Comparison of ENCODE assay signal across 1 cellular context in genomic region chr4:59044316-59044715, GRCh38.
TF ChIP-seq lines count a peak whose summit lies in the region.

No MANE protein-coding gene starts in this region.

TF ChIP-seq in A549, 52 proteins besides CTCF, POLR2A, EP300 and RAD21:
- TF ChIP-seq CHD2 (IDR thresholded peaks at IDR 0.05; ENCODE audit: low read length, partially characterized antibody) (no peak), ZSCAN20 (CRISPR knock-in tag; IDR thresholded peaks at IDR 0.05) (no peak), MAFK (IDR thresholded peaks at IDR 0.05; ENCODE audit: partially characterized antibody) (no peak), RNF2 (IDR thresholded peaks at IDR 0.05; ENCODE audit: borderline replicate concordance, low read depth) (no peak), RCOR1 (IDR thresholded peaks at IDR 0.05; ENCODE audit: low read depth, low read length) (no peak), TFCP2L1 (CRISPR knock-in tag; IDR thresholded peaks at IDR 0.05) (no peak), ELK1 (IDR thresholded peaks at IDR 0.05; ENCODE audit: low read depth, low read length) (no peak), ZFP36 (IDR thresholded peaks at IDR 0.05; ENCODE audit: borderline replicate concordance, partially characterized antibody) (no peak), GATA3 (IDR thresholded peaks at IDR 0.05; ENCODE audit: borderline replicate concordance) (no peak), PHF8 (IDR thresholded peaks at IDR 0.05; ENCODE audit: borderline replicate concordance, low read depth) (no peak), RARB (CRISPR knock-in tag; IDR thresholded peaks at IDR 0.05) (no peak), PBX3 (IDR thresholded peaks at IDR 0.05) (no peak), KDM1A (IDR thresholded peaks at IDR 0.05; ENCODE audit: low read depth) (no peak), CBX2 (IDR thresholded peaks at IDR 0.05; ENCODE audit: borderline replicate concordance, low read depth) (no peak), CBX8 (IDR thresholded peaks at IDR 0.05) (no peak), MAZ (IDR thresholded peaks at IDR 0.05; ENCODE audit: borderline replicate concordance, low read depth, low read length) (no peak), MYC (IDR thresholded peaks at IDR 0.05; ENCODE audit: borderline replicate concordance, low read length) (no peak), KDM5A (IDR thresholded peaks at IDR 0.05) (no peak), ZNF302 (CRISPR knock-in tag; IDR thresholded peaks at IDR 0.05) (no peak)
- TF ChIP-seq, protein P1, sequence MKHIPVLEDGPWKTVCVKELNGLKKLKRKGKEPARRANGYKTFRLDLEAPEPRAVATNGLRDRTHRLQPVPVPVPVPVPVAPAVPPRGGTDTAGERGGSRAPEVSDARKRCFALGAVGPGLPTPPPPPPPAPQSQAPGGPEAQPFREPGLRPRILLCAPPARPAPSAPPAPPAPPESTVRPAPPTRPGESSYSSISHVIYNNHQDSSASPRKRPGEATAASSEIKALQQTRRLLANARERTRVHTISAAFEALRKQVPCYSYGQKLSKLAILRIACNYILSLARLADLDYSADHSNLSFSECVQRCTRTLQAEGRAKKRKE (CRISPR knock-in tag; IDR thresholded peaks at IDR 0.05; ENCODE audit: low read depth): no peak
TF ChIP-seq in A549: peak in this region for 0.
